1 cellular context compared by ENCODE assay signal in the genomic region with DNA sequence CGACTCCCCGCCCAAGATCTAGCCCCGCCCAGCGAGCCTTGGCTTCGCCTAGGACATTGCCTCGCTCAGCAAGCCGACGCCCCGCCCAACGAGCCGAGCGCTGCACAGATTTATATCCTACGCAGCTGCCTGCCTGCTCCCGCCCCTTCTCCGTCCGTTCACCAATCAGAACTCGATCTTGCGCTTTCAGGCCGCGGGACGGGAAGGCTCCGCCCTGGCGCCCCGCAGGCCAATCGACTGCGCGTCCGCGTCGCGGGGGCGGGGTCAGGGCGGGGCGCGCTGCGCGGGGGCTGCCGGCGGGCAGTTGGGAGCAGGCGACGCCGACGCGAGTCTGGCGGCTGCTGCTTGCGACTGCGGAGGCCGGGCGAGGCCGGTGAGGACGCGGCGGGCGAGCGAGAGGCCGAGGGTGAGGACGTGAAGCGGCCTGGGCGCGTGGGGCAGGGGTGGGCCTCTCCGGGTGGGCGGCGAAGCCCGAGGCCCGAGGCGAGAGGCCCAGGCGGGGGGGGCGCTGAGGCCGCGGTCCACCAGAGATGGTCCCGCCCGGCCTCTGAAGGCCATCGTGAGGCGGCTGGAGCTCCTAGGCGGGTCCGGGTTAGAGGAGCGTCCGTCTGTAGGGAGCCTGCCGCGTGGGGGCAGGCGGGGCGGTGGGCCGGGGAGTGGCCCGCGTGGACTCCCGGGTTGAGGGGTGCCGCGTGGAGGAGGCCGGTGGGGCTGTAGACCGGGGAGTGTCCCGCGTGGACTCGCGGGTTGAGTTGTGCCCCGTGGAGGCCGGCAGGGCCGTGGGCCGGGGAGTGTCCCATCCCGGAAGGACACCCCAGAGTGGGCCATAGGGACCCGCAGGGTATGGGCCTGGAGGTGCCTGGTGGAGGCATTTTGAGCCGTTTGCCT.
TF ChIP-seq lines count a peak whose summit lies in the region.

FARP2 (plus strand) TSS at position 303 of the 888 bp plus-strand sequence. CDS start 16,823 bp downstream, outside the sequence.

TF ChIP-seq in HepG2, 621 proteins besides CTCF, POLR2A, EP300 and RAD21 (continued from another document and continues in another):
- no peak for TF ChIP-seq HMGXB3 (CRISPR knock-in tag; IDR thresholded peaks at IDR 0.05; ENCODE audit: borderline replicate concordance)
- no peak for TF ChIP-seq FOXP1 (IDR thresholded peaks at IDR 0.05)
- TF ChIP-seq FOXP1 (CRISPR knock-in tag; IDR thresholded peaks at IDR 0.05) = no peak
- no peak for TF ChIP-seq HNF4G (IDR thresholded peaks at IDR 0.05; ENCODE audit: borderline replicate concordance, low read depth, low read length)
- no peak for TF ChIP-seq HNF4G (CRISPR knock-in tag; IDR thresholded peaks at IDR 0.05; ENCODE audit: borderline replicate concordance, low read depth)
- TF ChIP-seq SYNCRIP (IDR thresholded peaks at IDR 0.05; ENCODE audit: insufficient read depth, low read depth, low read length) = no peak
- no peak; the same call in none of the 2 replicates for TF ChIP-seq BCL3 (CRISPR knock-in tag; IDR thresholded peaks at IDR 0.05)
- no peak for TF ChIP-seq CENPT (CRISPR knock-in tag; IDR thresholded peaks at IDR 0.05; ENCODE audit: low read depth)
- no peak for TF ChIP-seq ZNF609 (CRISPR knock-in tag; IDR thresholded peaks at IDR 0.05; ENCODE audit: borderline replicate concordance)
- no peak for TF ChIP-seq HOMEZ (CRISPR knock-in tag; IDR thresholded peaks at IDR 0.05; ENCODE audit: low read depth)
- peak; percentile 39; the same call in 1 of the 2 replicates for TF ChIP-seq KDM2A (CRISPR knock-in tag; IDR thresholded peaks at IDR 0.05; ENCODE audit: borderline replicate concordance, low read depth)
- TF ChIP-seq ZKSCAN1 (IDR thresholded peaks at IDR 0.05; ENCODE audit: low read length) = no peak
- TF ChIP-seq ZFP90 (CRISPR knock-in tag; IDR thresholded peaks at IDR 0.05; ENCODE audit: borderline replicate concordance) = peak; percentile 34
- no peak for TF ChIP-seq SMAD9 (CRISPR knock-in tag; IDR thresholded peaks at IDR 0.05)
- no peak for TF ChIP-seq RBAK (CRISPR knock-in tag; IDR thresholded peaks at IDR 0.05)
- TF ChIP-seq, protein P1, sequence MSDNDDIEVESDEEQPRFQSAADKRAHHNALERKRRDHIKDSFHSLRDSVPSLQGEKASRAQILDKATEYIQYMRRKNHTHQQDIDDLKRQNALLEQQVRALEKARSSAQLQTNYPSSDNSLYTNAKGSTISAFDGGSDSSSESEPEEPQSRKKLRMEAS (IDR thresholded peaks at IDR 0.05) = peak; percentile 87
- TF ChIP-seq RARG (CRISPR knock-in tag; IDR thresholded peaks at IDR 0.05; ENCODE audit: low read depth) = no peak
- no peak for TF ChIP-seq SNAPC5 (CRISPR knock-in tag; IDR thresholded peaks at IDR 0.05; ENCODE audit: borderline replicate concordance)
- no peak for TF ChIP-seq SNAPC2 (CRISPR knock-in tag; IDR thresholded peaks at IDR 0.05)
- TF ChIP-seq ZNF354B (CRISPR knock-in tag; IDR thresholded peaks at IDR 0.05) = no peak
- TF ChIP-seq ZNF619 (CRISPR knock-in tag; IDR thresholded peaks at IDR 0.05) = no peak
- TF ChIP-seq SCMH1 (CRISPR knock-in tag; IDR thresholded peaks at IDR 0.05; ENCODE audit: borderline replicate concordance) = no peak
- TF ChIP-seq PHB2 (IDR thresholded peaks at IDR 0.05; ENCODE audit: partially characterized antibody) = no peak
- no peak for TF ChIP-seq U2AF2 (IDR thresholded peaks at IDR 0.05; ENCODE audit: low read depth, low read length)
- no peak for TF ChIP-seq ZNF792 (CRISPR knock-in tag; IDR thresholded peaks at IDR 0.05)
- TF ChIP-seq, protein P2, sequence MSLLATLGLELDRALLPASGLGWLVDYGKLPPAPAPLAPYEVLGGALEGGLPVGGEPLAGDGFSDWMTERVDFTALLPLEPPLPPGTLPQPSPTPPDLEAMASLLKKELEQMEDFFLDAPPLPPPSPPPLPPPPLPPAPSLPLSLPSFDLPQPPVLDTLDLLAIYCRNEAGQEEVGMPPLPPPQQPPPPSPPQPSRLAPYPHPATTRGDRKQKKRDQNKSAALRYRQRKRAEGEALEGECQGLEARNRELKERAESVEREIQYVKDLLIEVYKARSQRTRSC (CRISPR knock-in tag; IDR thresholded peaks at IDR 0.05; ENCODE audit: low read depth) = no peak
- peak; percentile 22; the same call in 1 of the 2 replicates for TF ChIP-seq ZKSCAN8 (CRISPR knock-in tag; IDR thresholded peaks at IDR 0.05; ENCODE audit: borderline replicate concordance)
- no peak for TF ChIP-seq PRPF4 (IDR thresholded peaks at IDR 0.05; ENCODE audit: low read depth, low read length, poor library complexity, severe bottlenecking)
- no peak for TF ChIP-seq FOXA1 (IDR thresholded peaks at IDR 0.05)
- peak; percentile 21; the same call in 1 of the 2 replicates for TF ChIP-seq FOXA1 (CRISPR knock-in tag; IDR thresholded peaks at IDR 0.05)
- TF ChIP-seq HOXA3 (CRISPR knock-in tag; IDR thresholded peaks at IDR 0.05) = peak; percentile 68; the same call in 1 of the 2 replicates
- TF ChIP-seq ZNF317 (CRISPR knock-in tag; IDR thresholded peaks at IDR 0.05) = no peak
- TF ChIP-seq ZBTB37 (CRISPR knock-in tag; IDR thresholded peaks at IDR 0.05) = no peak
- TF ChIP-seq ZNF720 (CRISPR knock-in tag; IDR thresholded peaks at IDR 0.05) = no peak
- TF ChIP-seq, protein P3, sequence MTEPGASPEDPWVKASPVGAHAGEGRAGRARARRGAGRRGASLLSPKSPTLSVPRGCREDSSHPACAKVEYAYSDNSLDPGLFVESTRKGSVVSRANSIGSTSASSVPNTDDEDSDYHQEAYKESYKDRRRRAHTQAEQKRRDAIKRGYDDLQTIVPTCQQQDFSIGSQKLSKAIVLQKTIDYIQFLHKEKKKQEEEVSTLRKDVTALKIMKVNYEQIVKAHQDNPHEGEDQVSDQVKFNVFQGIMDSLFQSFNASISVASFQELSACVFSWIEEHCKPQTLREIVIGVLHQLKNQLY (CRISPR knock-in tag; IDR thresholded peaks at IDR 0.05) = no peak
- TF ChIP-seq ZNF225 (CRISPR knock-in tag; IDR thresholded peaks at IDR 0.05) = no peak
- peak; percentile 60 for TF ChIP-seq ZNF556 (CRISPR knock-in tag; IDR thresholded peaks at IDR 0.05; ENCODE audit: borderline replicate concordance)
- TF ChIP-seq ZNF572 (CRISPR knock-in tag; IDR thresholded peaks at IDR 0.05) = no peak
- no peak for TF ChIP-seq MEIS1 (CRISPR knock-in tag; IDR thresholded peaks at IDR 0.05; ENCODE audit: borderline replicate concordance)
- peak; percentile 63; the same call in 1 of the 2 replicates for TF ChIP-seq NFKB2 (CRISPR knock-in tag; IDR thresholded peaks at IDR 0.05; ENCODE audit: borderline replicate concordance)
- peak; percentile 41; the same call in 1 of the 2 replicates for TF ChIP-seq ZNF703 (CRISPR knock-in tag; IDR thresholded peaks at IDR 0.05; ENCODE audit: borderline replicate concordance)
- no peak for TF ChIP-seq ZNF878 (CRISPR knock-in tag; IDR thresholded peaks at IDR 0.05)
- TF ChIP-seq ZNF512 (CRISPR knock-in tag; IDR thresholded peaks at IDR 0.05) = no peak
- no peak for TF ChIP-seq PCBP1 (IDR thresholded peaks at IDR 0.05; ENCODE audit: borderline replicate concordance, low read depth, low read length)
- TF ChIP-seq PHF21A (CRISPR knock-in tag; IDR thresholded peaks at IDR 0.05) = peak; percentile 98
- TF ChIP-seq ZNF251 (CRISPR knock-in tag; IDR thresholded peaks at IDR 0.05) = no peak
